34 cellular contexts compared by ENCODE assay signal in genomic region chr13:53204598-53204997, GRCh38.
"Had no signal": no experiment of that assay in that cellular context is flagged by ENCODE, and none has a peak within 500 bp of the region (broad histone marks: within the 10 kb centered on the region; RNA-seq: fewer than 3 reads in every experiment).

No MANE protein-coding gene starts in this region.

- H3K9me3 ChIP-seq: MG63 had no signal

- H3K4me3 ChIP-seq: MG63 had no signal

- DNase-seq: Karpas-422, Kasumi-1, MG63, MM.1S, MV-4-11, NCI-H1048, NCI-H1092, NCI-H1092 treated with DMSO at 0.1 percent for 48 hours, NCI-H1105, NCI-H1105 treated with DMSO at 0.1 percent for 48 hours, NCI-H1417, NCI-H1417 treated with DMSO at 0.1 percent for 48 hours, NCI-H1436, NCI-H1436 treated with DMSO at 0.1 percent for 48 hours, NCI-H146, NCI-H1694, NCI-H1694 treated with DMSO at 0.1 percent for 48 hours, NCI-H187, NCI-H187 treated with DMSO at 0.1 percent for 48 hours, NCI-H1930, NCI-H2029, NCI-H2029 treated with DMSO at 0.1 percent for 48 hours, NCI-H2081, NCI-H2081 treated with DMSO at 0.1 percent for 48 hours, NCI-H2107, NCI-H2171, NCI-H2171 treated with DMSO at 0.1 percent for 48 hours, NCI-H2227 treated with DMSO at 0.1 percent for 48 hours, NCI-H226, NCI-H345, NCI-H446, NCI-H446 treated with DMSO at 0.1 percent for 48 hours, NCI-H510A, NCI-H510A treated with DMSO at 0.1 percent for 48 hours had no signal

- H3K36me3 ChIP-seq: MG63 had no signal
